ENCODE assay signal across 16 cellular contexts in genomic region chr18:68740966-68741365, GRCh38.
"Had no signal": no experiment of that assay in that cellular context is flagged by ENCODE, and none has a peak within 500 bp of the region (broad histone marks: within the 10 kb centered on the region; RNA-seq: fewer than 3 reads in every experiment).

No MANE protein-coding gene starts in this region.

- H3K27me3 ChIP-seq: cardiac muscle cell, esophagus squamous epithelium, gastrocnemius medialis, left lung, tibial nerve had no signal

- H3K4me1 ChIP-seq: esophagus squamous epithelium, gastrocnemius medialis, left lung, tibial nerve had no signal

- H3K36me3 ChIP-seq: cardiac muscle cell, esophagus squamous epithelium, gastrocnemius medialis, left lung, tibial nerve had no signal

- H3K9me3 ChIP-seq: esophagus squamous epithelium, gastrocnemius medialis, left lung, tibial nerve had no signal

- H3K27ac ChIP-seq: cardiac muscle cell, esophagus squamous epithelium, gastrocnemius medialis, left lung, skin epidermis, tibial nerve had no signal

- H3K4me3 ChIP-seq: cardiac muscle cell, esophagus squamous epithelium, gastrocnemius medialis, left lung, skin epidermis, tibial nerve had no signal

- DNase-seq: activated B cell treated with CpG ODN at 0.5 μM for 24 hours; activated CD4-positive, alpha-beta memory T cell treated with anti-CD3 and anti-CD28 coated beads for 36 hours; activated CD4-positive, alpha-beta T cell treated with anti-CD3 and anti-CD28 coated beads for 4 hours; activated gamma-delta T cell treated with Interleukin-2 at 50 U/mL for 16 hours; activated T-cell treated with anti-CD3 and anti-CD28 coated beads for 4 hours; dermis blood vessel endothelial cell; effector memory CD4-positive, alpha-beta T cell; esophagus squamous epithelium; gastrocnemius medialis; head of caudate nucleus; left lung; mammary epithelial cell had no signal

- ATAC-seq: activated naive CD4-positive, alpha-beta T cell treated with anti-CD3 and anti-CD28 coated beads, Interleukin-2, amount 50 U/mL, for 72 hours; gastrocnemius medialis; left lung had no signal
